ENCODE assay signal across 15 cellular contexts in the genomic region with DNA sequence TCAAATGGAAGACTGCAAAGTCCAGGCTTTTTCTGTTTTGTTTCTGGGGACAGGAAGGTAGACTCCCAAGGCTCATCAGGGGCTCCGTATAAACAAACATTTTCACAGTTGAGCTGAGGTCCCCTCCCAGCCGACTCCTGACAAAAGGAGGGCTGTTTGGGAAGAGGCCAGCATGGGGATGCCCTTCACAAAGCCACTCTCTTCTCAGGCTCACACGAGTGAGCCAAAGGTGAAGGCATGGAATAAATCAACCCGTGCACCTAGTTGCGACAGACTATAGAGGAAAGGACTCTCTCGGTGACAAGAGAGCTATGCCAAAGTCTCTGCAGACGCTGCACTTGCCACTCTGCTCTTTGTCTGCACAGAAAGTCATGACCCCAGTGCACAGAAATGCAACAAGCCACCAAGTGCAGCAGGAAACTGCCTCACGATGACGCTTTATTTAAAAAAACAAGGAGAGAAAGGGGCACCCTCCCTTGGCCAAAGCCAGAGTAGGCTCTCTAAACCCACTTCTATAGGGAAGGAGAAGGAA. TPM values are rescaled to one million over a fixed set of nuclear protein-coding genes. Genes with fewer than 3 reads are reported as not detected.
DNase-seq lines count a peak whose midpoint lies in the region; ATAC-seq, FAIRE-seq and TF ChIP-seq lines count a peak whose summit lies in the region.
"Had no signal": no experiment of that assay in that cellular context is flagged by ENCODE, and none has a peak within 500 bp of the region (broad histone marks: within the 10 kb centered on the region; RNA-seq: fewer than 3 reads in every experiment).

No MANE protein-coding gene starts in this region.

- no peak overlapping the region for H3K9ac ChIP-seq in rectal smooth muscle tissue (ENCODE audit: low read length)
- H3K9ac ChIP-seq: SK-N-SH had no signal

- no peaks in the 10 kb centered on the region for H4K20me1 ChIP-seq in hepatocyte (ENCODE audit: insufficient read depth, poor library complexity, severe bottlenecking)

- intact Hi-C loops in A673 (cut with micrococcal nuclease; ENCODE audit: unreplicated experiment) = loop anchor here (5.0 kb wide), 1 partner anchor 185 kb away; no protein-coding TSS in a partner anchor
- intact Hi-C loops in adrenal gland (cut with DNase I) = no loop called here

- H3K27ac ChIP-seq in A673 (ENCODE audit: low read depth, low read length, poor library complexity, severe bottlenecking) (peak overlapping the region; percentile 48), caudate nucleus (ENCODE audit: low read depth, low read length) (peak overlapping the region; percentile 9), hepatocyte (peak overlapping the region; percentile 12), rectal smooth muscle tissue (ENCODE audit: low read depth, low read length) (peak overlapping the region; percentile 78), adrenal gland (peak overlapping the region in 2 of 5 donors; percentile 47 to 66)

- no peak for TF ChIP-seq POLR2A in H54 (IDR thresholded peaks at IDR 0.05; ENCODE audit: low read depth, low read length)
- TF ChIP-seq POLR2A in adrenal gland (IDR thresholded peaks at IDR 0.05) = no peak

- peaks cover 46% of the 10 kb centered on the region for H3K79me2 ChIP-seq in hepatocyte

- no peaks in the 10 kb centered on the region for H3K9me3 ChIP-seq in A673 (ENCODE audit: low read depth, low read length, poor library complexity, severe bottlenecking)
- H3K9me3 ChIP-seq in hepatocyte (ENCODE audit: low read depth) = no peaks in the 10 kb centered on the region
- no peaks in the 10 kb centered on the region for H3K9me3 ChIP-seq in adrenal gland (replicated peaks in 1 of 3)
- H3K9me3 ChIP-seq: SK-N-SH had no signal

- no peaks in the 10 kb centered on the region for H3K9me2 ChIP-seq in hepatocyte (replicated peaks; ENCODE audit: insufficient read depth)
- H3K9me2 ChIP-seq: SK-N-SH had no signal

- 54% methylated on average over 9 of the region's 9 CpGs for WGBS in hepatocyte (ENCODE audit: low lambda C conversion rate, missing lambda C conversion rate)
- 55 to 76% (median 67%) methylated on average over 9 of the region's 9 CpGs for WGBS in adrenal gland, 4 donors

- no peak overlapping the region for H3K4me2 ChIP-seq in hepatocyte
- H3K4me2 ChIP-seq: SK-N-SH had no signal

- CTCF ChIA-PET in A673 (lab: Charles Lee) = no interaction called here

- H3K27me3 ChIP-seq in A673 (replicated peaks; ENCODE audit: insufficient read depth, low read depth, low read length, poor library complexity) (no peaks in the 10 kb centered on the region), hepatocyte (no peaks in the 10 kb centered on the region), rectal smooth muscle tissue (ENCODE audit: control insufficient read depth, insufficient read depth, low read length) (no peaks in the 10 kb centered on the region), adrenal gland (no peaks in the 10 kb centered on the region)

- H3K4me1 ChIP-seq in A673 (ENCODE audit: insufficient read depth, low read length, poor library complexity, severe bottlenecking) (peaks cover 56% of the 10 kb centered on the region), hepatocyte (ENCODE audit: insufficient read depth) (peaks cover 45% of the 10 kb centered on the region), rectal smooth muscle tissue (ENCODE audit: control insufficient read depth, insufficient read depth, low read length) (peaks cover 47% of the 10 kb centered on the region), adrenal gland (replicated peaks in 1 of 2) (peaks cover 0 to 3% of the 10 kb centered on the region in 2 donors)

- FAIRE-seq in H54 (lab: Jason Lieb, UNC) = no peak
- FAIRE-seq: bronchial epithelial cell had no signal

- H3K36me3 ChIP-seq in A673 (ENCODE audit: insufficient read depth, low read length, poor library complexity, severe bottlenecking) = peaks cover 63% of the 10 kb centered on the region
- no peaks in the 10 kb centered on the region for H3K36me3 ChIP-seq in hepatocyte (replicated peaks; ENCODE audit: insufficient read depth, low read depth)
- peaks cover 40% of the 10 kb centered on the region for H3K36me3 ChIP-seq in rectal smooth muscle tissue (ENCODE audit: control insufficient read depth, insufficient read depth, low read length)
- peaks cover 0 to 28% of the 10 kb centered on the region in 2 donors for H3K36me3 ChIP-seq in adrenal gland (replicated peaks in 1 of 2)

- TF ChIP-seq CTCF in A673 (conservative IDR thresholded peaks at IDR 0.05; ENCODE audit: low read depth, low read length) (no peak), hepatocyte (IDR thresholded peaks at IDR 0.05; ENCODE audit: poor library complexity) (no peak), adrenal gland (IDR thresholded peaks at IDR 0.05) (no peak)

- no peak overlapping the region for H2AFZ ChIP-seq in hepatocyte

- POLR2A ChIA-PET in A673 (lab: Charles Lee; ENCODE audit: low non-redundant PET) = no interaction called here

- no peak for DNase-seq in A673 (ENCODE audit: low spot score)
- peak in 1 of 61 donors; percentile 46 for DNase-seq in caudate nucleus (lab: John Stamatoyannopoulos, UW)
- no peak for DNase-seq in hepatocyte (ENCODE audit: low spot score)
- DNase-seq in H54 (ENCODE audit: insufficient read length, low spot score) = no peak
- no peak for DNase-seq in NOMO-1 treated with DMSO at 0.1 percent for 48 hours (lab: John Stamatoyannopoulos, UW; ENCODE audit: unreplicated experiment)
- DNase-seq in adrenal gland = no peak
- DNase-seq: activated CD4-positive, CD25-positive, alpha-beta regulatory T cell; activated T-cell treated with anti-CD3 and anti-CD28 coated beads, Interleukin-2, amount 50 U/mL, for 72 hours; DMS153; left colon; NCI-H1048; SK-N-SH had no signal

- BruUV-seq in A673 (replicated peaks; lab: Mats Ljungman, UMichigan) = no TSS peak

- no peak for ATAC-seq in GM19467 (IDR thresholded peaks at IDR 0.05; ENCODE audit: unreplicated experiment)
- ATAC-seq: activated T-cell treated with anti-CD3 and anti-CD28 coated beads, Interleukin-2, amount 50 U/mL, for 72 hours; left colon had no signal

- H3K4me3 ChIP-seq in A673 (ENCODE audit: low read depth, low read length, poor library complexity, severe bottlenecking) (no peak overlapping the region), hepatocyte (no peak overlapping the region), rectal smooth muscle tissue (ENCODE audit: low read length) (no peak overlapping the region), adrenal gland (no peak overlapping the region)

RNA-seq across cellular contexts. Expression of a gene that starts 21.1 kb away (rescaled TPM):
- total RNA-seq in A673 (2021) = 42.9 and 57.5 TPM in 2 replicates
- total RNA-seq in hepatocyte = 51.5 and 52.6 TPM in 2 replicates
- 19.2 and 21.0 TPM in 2 replicates for polyA plus RNA-seq in hepatocyte
- total RNA-seq in adrenal gland = 10 to 100 TPM in 6 of 8 donors, 1 to 10 TPM in 2; 7.9 to 22.0 (median 16.0) TPM
- polyA plus RNA-seq in adrenal gland = 1 to 10 TPM; 6.8 to 8.5 (median 7.9) TPM
